Comparison of ENCODE assay signal across 25 cellular contexts in genomic region chr6:43746071-43746470, GRCh38. TPM values are rescaled to one million over a fixed set of nuclear protein-coding genes. Genes with fewer than 3 reads are reported as not detected.
DNase-seq lines count a peak whose midpoint lies in the region; ATAC-seq and TF ChIP-seq lines count a peak whose summit lies in the region.
"Had no signal": no experiment of that assay in that cellular context is flagged by ENCODE, and none has a peak within 500 bp of the region (broad histone marks: within the 10 kb centered on the region; RNA-seq: fewer than 3 reads in every experiment).

No MANE protein-coding gene starts in this region.

- H3K4me1 ChIP-seq in neuronal stem cell (ENCODE audit: control insufficient read depth in 2 of 2, insufficient read depth in 1 of 2, low read depth in 1 of 2, low read length in 2 of 2), result peaks cover 15 to 25% of the 10 kb centered on the region in 2 donors

- no peak overlapping the region for H3K23ac ChIP-seq in neuronal stem cell (ENCODE audit: low read depth, low read length, poor library complexity)

- no peak overlapping the region for H4K8ac ChIP-seq in neuronal stem cell (ENCODE audit: low read depth, low read length)

- no peaks in the 10 kb centered on the region for H3K9me3 ChIP-seq in neuronal stem cell (replicated peaks in 1 of 2; ENCODE audit: control insufficient read depth in 2 of 2, insufficient read depth in 1 of 2, low read depth in 1 of 2, low read length in 2 of 2)
- H3K9me3 ChIP-seq: upper lobe of left lung had no signal

- H2BK12ac ChIP-seq in neuronal stem cell (ENCODE audit: low read length), result peak overlapping the region; percentile 43

- no peak overlapping the region for H3K4ac ChIP-seq in neuronal stem cell (ENCODE audit: low read length)

- no peak overlapping the region for H3K4me3 ChIP-seq in neuronal stem cell (ENCODE audit: low read length in 2 of 2)
- H3K4me3 ChIP-seq: GM23248, skin epidermis, upper lobe of left lung had no signal

- no peak overlapping the region for H2BK15ac ChIP-seq in neuronal stem cell (ENCODE audit: low read length)

- H3K4me3 Mint-ChIP-seq in activated T-cell treated with anti-CD3 and anti-CD28 coated beads, Interleukin-2, amount 50 U/mL, for 24 hours, result no peak overlapping the region
- no peak overlapping the region for H3K4me3 Mint-ChIP-seq in activated T-cell treated with anti-CD3 and anti-CD28 coated beads, Interleukin-2, amount 50 U/mL, for 72 hours
- H3K4me3 Mint-ChIP-seq in brain, result peak overlapping the region in 2 of 5 experiments; percentile 3 to 6
- H3K4me3 Mint-ChIP-seq: activated B cell treated with CpG ODN at 0.5 μM for 24 hours; activated naive CD8-positive, alpha-beta T cell treated with anti-CD3 and anti-CD28 coated beads for 36 hours; CD4-positive, alpha-beta memory T cell; dendritic cell treated with granulocyte-macrophage colony-stimulating factor and Interleukin-4, amounts not matched to agents 40 ng/mL and 50 ng/mL, for 4 days had no signal

- TF ChIP-seq CTCF in brain (conservative IDR thresholded peaks at IDR 0.05), result no peak

- H3K27me3 Mint-ChIP-seq in activated T-cell treated with anti-CD3 and anti-CD28 coated beads, Interleukin-2, amount 50 U/mL, for 24 hours, result peaks cover 4% of the 10 kb centered on the region
- H3K27me3 Mint-ChIP-seq in activated T-cell treated with anti-CD3 and anti-CD28 coated beads, Interleukin-2, amount 50 U/mL, for 72 hours (ENCODE audit: low read depth), result peaks cover 16% of the 10 kb centered on the region
- H3K27me3 Mint-ChIP-seq in brain, result peaks cover 21% of the 10 kb centered on the region
- H3K27me3 Mint-ChIP-seq: activated naive CD8-positive, alpha-beta T cell treated with anti-CD3 and anti-CD28 coated beads for 36 hours had no signal

- DNase-seq in activated T-cell treated with anti-CD3 and anti-CD28 coated beads, Interleukin-2, amount 50 U/mL, for 24 hours, result peak; percentile 15
- DNase-seq in activated T-cell treated with anti-CD3 and anti-CD28 coated beads, Interleukin-2, amount 50 U/mL, for 72 hours, result no peak
- DNase-seq in neuronal stem cell (ENCODE audit: low spot score), result no peak
- peak; percentile 9 for DNase-seq in ureter (ENCODE audit: low spot score)
- DNase-seq in NCI-H446 treated with DMSO at 0.1 percent for 48 hours (lab: John Stamatoyannopoulos, UW), result no peak
- DNase-seq: activated naive CD8-positive, alpha-beta T cell treated with anti-CD3 and anti-CD28 coated beads for 36 hours; CD4-positive, alpha-beta memory T cell; central memory CD4-positive, alpha-beta T cell; GM23248; MM.1S; NCI-H2029; NCI-H526 treated with DMSO at 0.1 percent for 48 hours; SHP77 treated with DMSO at 0.1 percent for 48 hours; stimulated activated CD4-positive, alpha-beta T cell treated with anti-CD3 and anti-CD28 coated beads, Interleukin-1b, Interleukin-23, amount 100 ng/mL, for 48 hours; SW 1271; T1000 had no signal

- H3K14ac ChIP-seq in neuronal stem cell (ENCODE audit: low read length), result no peak overlapping the region

- H3K36me3 Mint-ChIP-seq in activated T-cell treated with anti-CD3 and anti-CD28 coated beads, Interleukin-2, amount 50 U/mL, for 24 hours (ENCODE audit: low read depth), result no peaks in the 10 kb centered on the region
- H3K36me3 Mint-ChIP-seq in activated T-cell treated with anti-CD3 and anti-CD28 coated beads, Interleukin-2, amount 50 U/mL, for 72 hours (ENCODE audit: insufficient read depth in 2 of 2), result no peaks in the 10 kb centered on the region
- H3K36me3 Mint-ChIP-seq in brain, result no peaks in the 10 kb centered on the region
- H3K36me3 Mint-ChIP-seq: activated naive CD8-positive, alpha-beta T cell treated with anti-CD3 and anti-CD28 coated beads for 36 hours; CD4-positive, alpha-beta memory T cell had no signal

- no peak overlapping the region for H3K4me2 ChIP-seq in neuronal stem cell (ENCODE audit: insufficient read depth, low read length, poor library complexity, severe bottlenecking)
- H3K4me2 ChIP-seq: KMS-11 had no signal

- no peak overlapping the region for H2AK5ac ChIP-seq in neuronal stem cell (ENCODE audit: low read depth, low read length)

- H2AFZ ChIP-seq in neuronal stem cell (ENCODE audit: low read length), result peak overlapping the region; percentile 8
- H2AFZ ChIP-seq: GM23248 had no signal

- H3K79me1 ChIP-seq in neuronal stem cell (ENCODE audit: low read depth, low read length), result no peaks in the 10 kb centered on the region

- ATAC-seq in activated T-cell treated with anti-CD3 and anti-CD28 coated beads, Interleukin-2, amount 50 U/mL, for 72 hours (replicated peaks in 1 of 2), result no peak
- ATAC-seq in GM18519 (IDR thresholded peaks at IDR 0.05; ENCODE audit: low FRiP score, unreplicated experiment), result no peak
- ATAC-seq in HG03457 (IDR thresholded peaks at IDR 0.05; ENCODE audit: unreplicated experiment), result no peak
- ATAC-seq: Panc1 had no signal

- peaks cover 0 to 58% (median 0%) of the 10 kb centered on the region in 3 experiments for H3K27me3 ChIP-seq in neuronal stem cell (ENCODE audit: control insufficient read depth in 3 of 3, insufficient read depth in 3 of 3, low read depth in 1 of 3, low read length in 3 of 3)
- H3K27me3 ChIP-seq: upper lobe of left lung had no signal

- WGBS in neuronal stem cell (ENCODE audit: extremely low coverage in 2 of 2, insufficient read length in 2 of 2, insufficient replicate concordance in 1 of 2), 2 donors, result no CpG with 5 or more reads among the region's 2 CpGs

- H3K36me3 ChIP-seq in neuronal stem cell (replicated peaks in 1 of 2; ENCODE audit: control insufficient read depth in 2 of 2, insufficient read depth in 2 of 2, low read length in 2 of 2), result no peaks in the 10 kb centered on the region
- H3K36me3 ChIP-seq: upper lobe of left lung had no signal

- H3K18ac ChIP-seq in neuronal stem cell (ENCODE audit: low read length), result peak overlapping the region; percentile 79

- no peak overlapping the region for H3K27ac Mint-ChIP-seq in activated T-cell treated with anti-CD3 and anti-CD28 coated beads, Interleukin-2, amount 50 U/mL, for 24 hours
- no peak overlapping the region for H3K27ac Mint-ChIP-seq in activated T-cell treated with anti-CD3 and anti-CD28 coated beads, Interleukin-2, amount 50 U/mL, for 72 hours
- peak overlapping the region in 3 of 5 experiments; percentile 21 to 63 (median 32) for H3K27ac Mint-ChIP-seq in brain
- H3K27ac Mint-ChIP-seq: activated B cell treated with CpG ODN at 0.5 μM for 24 hours; activated naive CD8-positive, alpha-beta T cell treated with anti-CD3 and anti-CD28 coated beads for 36 hours; CD4-positive, alpha-beta memory T cell; dendritic cell treated with granulocyte-macrophage colony-stimulating factor and Interleukin-4, amounts not matched to agents 40 ng/mL and 50 ng/mL, for 4 days had no signal

- H3K27ac ChIP-seq in neuronal stem cell (replicated peaks; ENCODE audit: low read length), result no peak overlapping the region
- H3K27ac ChIP-seq: GM23248, KMS-11, skin epidermis had no signal

- H2BK5ac ChIP-seq in neuronal stem cell (ENCODE audit: low read length), result no peak overlapping the region

- no peak overlapping the region for H3K9ac ChIP-seq in neuronal stem cell (ENCODE audit: low read depth, low read length, poor library complexity)
- H3K9ac ChIP-seq: GM23248, KMS-11 had no signal

- no peaks in the 10 kb centered on the region for H3K4me1 Mint-ChIP-seq in activated T-cell treated with anti-CD3 and anti-CD28 coated beads, Interleukin-2, amount 50 U/mL, for 24 hours (ENCODE audit: low read depth)
- no peaks in the 10 kb centered on the region for H3K4me1 Mint-ChIP-seq in activated T-cell treated with anti-CD3 and anti-CD28 coated beads, Interleukin-2, amount 50 U/mL, for 72 hours (ENCODE audit: low read depth)
- H3K4me1 Mint-ChIP-seq in brain, result peaks cover 69% of the 10 kb centered on the region
- H3K4me1 Mint-ChIP-seq: activated B cell treated with CpG ODN at 0.5 μM for 24 hours; activated naive CD8-positive, alpha-beta T cell treated with anti-CD3 and anti-CD28 coated beads for 36 hours; CD4-positive, alpha-beta memory T cell had no signal

- no peak overlapping the region for H4K91ac ChIP-seq in neuronal stem cell (ENCODE audit: low read depth, low read length, poor library complexity)

- H2BK120ac ChIP-seq in neuronal stem cell (ENCODE audit: low read depth, low read length), result no peak overlapping the region

- H3K9me3 Mint-ChIP-seq in activated T-cell treated with anti-CD3 and anti-CD28 coated beads, Interleukin-2, amount 50 U/mL, for 24 hours, result no peaks in the 10 kb centered on the region
- H3K9me3 Mint-ChIP-seq in activated T-cell treated with anti-CD3 and anti-CD28 coated beads, Interleukin-2, amount 50 U/mL, for 72 hours, result no peaks in the 10 kb centered on the region
- H3K9me3 Mint-ChIP-seq in brain, result no peaks in the 10 kb centered on the region
- H3K9me3 Mint-ChIP-seq: activated B cell treated with CpG ODN at 0.5 μM for 24 hours; activated naive CD8-positive, alpha-beta T cell treated with anti-CD3 and anti-CD28 coated beads for 36 hours; dendritic cell treated with granulocyte-macrophage colony-stimulating factor and Interleukin-4, amounts not matched to agents 40 ng/mL and 50 ng/mL, for 4 days had no signal

RNA-seq across cellular contexts. Expression of gene VEGFA, which starts 23.9 kb away (rescaled TPM):
- total RNA-seq in activated T-cell treated with anti-CD3 and anti-CD28 coated beads, Interleukin-2, amount 50 U/mL, for 72 hours, result 10 to 100 TPM; 65.2 to 67.1 TPM
- 99.2 TPM for polyA plus RNA-seq in brain (ENCODE audit: insufficient read depth, low read depth, low replicate concordance)
- polyA plus RNA-seq in neuronal stem cell (2013, experiment 1 of 2), result 29.0 TPM
- 29.1 TPM for polyA plus RNA-seq in neuronal stem cell (2013, experiment 2 of 2)
- 261 TPM for total RNA-seq in ureter
- polyA plus RNA-seq: CD4-positive, alpha-beta memory T cell had no signal

RNA-seq across cellular contexts. Expression of gene MRPS18A, which starts 58.5 kb away (rescaled TPM):
- total RNA-seq in activated T-cell treated with anti-CD3 and anti-CD28 coated beads, Interleukin-2, amount 50 U/mL, for 72 hours, result 10 to 100 TPM; 60.1 to 69.7 TPM
- polyA plus RNA-seq in brain (ENCODE audit: insufficient read depth, low read depth, low replicate concordance), result 89.2 TPM
- 52.5 TPM for polyA plus RNA-seq in neuronal stem cell (2013, experiment 1 of 2)
- 51.4 TPM for polyA plus RNA-seq in neuronal stem cell (2013, experiment 2 of 2)
- total RNA-seq in ureter, result 41.8 TPM

Comparison
In these comparisons a context has a peak if more than half of its experiments do, and no peak if none do; other contexts are left out.
1. DNase-seq: peak in activated T-cell treated with anti-CD3 and anti-CD28 coated beads, Interleukin-2, amount 50 U/mL, for 24 hours (single experiment) and ureter (single experiment); none in activated T-cell treated with anti-CD3 and anti-CD28 coated beads, Interleukin-2, amount 50 U/mL, for 72 hours (0 of 2), neuronal stem cell (single experiment) and NCI-H446 treated with DMSO at 0.1 percent for 48 hours (single experiment).
2. H3K27ac Mint-ChIP-seq: peak in brain (3 of 5); none in activated T-cell treated with anti-CD3 and anti-CD28 coated beads, Interleukin-2, amount 50 U/mL, for 24 hours (single experiment) and activated T-cell treated with anti-CD3 and anti-CD28 coated beads, Interleukin-2, amount 50 U/mL, for 72 hours (single experiment).